7 cellular contexts compared by ENCODE assay signal in the genomic region with DNA sequence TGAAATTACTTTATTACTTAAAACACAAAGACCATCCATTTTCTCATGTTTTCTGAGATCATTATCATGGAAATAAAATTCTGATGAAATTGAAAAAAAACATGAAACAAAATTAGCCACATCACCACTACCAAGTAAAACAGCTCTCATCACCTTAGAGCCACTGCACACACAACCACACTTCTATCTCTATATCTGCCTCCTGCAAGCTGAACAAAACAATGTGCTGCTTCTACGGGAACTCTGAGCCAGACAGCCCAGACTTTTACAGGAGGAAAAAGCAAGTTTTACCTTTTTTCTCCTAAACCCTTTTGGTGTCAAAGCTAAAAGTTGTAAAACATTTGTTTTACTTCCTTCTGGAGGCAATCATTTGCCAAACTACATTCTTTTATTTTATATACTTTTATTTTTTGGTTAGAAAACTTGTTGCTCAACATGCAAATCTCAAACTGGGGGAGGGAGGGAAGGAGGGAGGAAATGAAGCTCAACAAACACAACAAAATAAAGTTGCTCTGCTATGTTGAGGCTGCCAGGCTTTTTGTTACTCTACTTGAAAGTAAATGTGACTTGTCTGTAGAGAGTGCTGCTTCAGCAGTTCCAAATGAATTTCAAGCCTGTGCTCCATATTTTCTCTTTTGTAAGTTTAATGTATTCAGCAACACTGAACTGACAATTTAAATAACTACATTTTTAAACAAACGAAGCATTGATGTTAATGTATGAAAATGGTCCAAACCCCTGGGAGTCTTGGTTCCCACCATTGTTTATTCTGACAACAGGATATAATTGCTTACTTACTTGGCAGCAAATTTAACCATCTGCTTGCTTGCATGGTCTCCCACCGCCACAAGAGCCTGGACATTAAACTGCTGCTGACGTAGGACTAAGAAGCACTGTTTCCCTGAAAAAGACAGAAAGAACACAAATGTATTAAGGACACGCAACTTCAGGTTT. TPM values are rescaled to one million over a fixed set of nuclear protein-coding genes. Genes with fewer than 3 reads are reported as not detected.
DNase-seq lines count a peak whose midpoint lies in the region; TF ChIP-seq lines count a peak whose summit lies in the region.

No MANE protein-coding gene starts in this region.

- TF ChIP-seq EP300 in tibial nerve (IDR thresholded peaks at IDR 0.05), result no peak

- H3K36me3 ChIP-seq in H7 (replicated peaks; ENCODE audit: control insufficient read depth, insufficient read depth, low read length) (no peaks in the 10 kb centered on the region), colonic mucosa (no peaks in the 10 kb centered on the region), prostate gland (no peaks in the 10 kb centered on the region), tibial nerve (peaks cover 0 to 7% (median 0%) of the 10 kb centered on the region in 3 donors)

- H3K27ac ChIP-seq in colonic mucosa (peak overlapping the region; percentile 0), prostate gland (peak overlapping the region; percentile 54 to 61), tibial nerve (peak overlapping the region in 2 of 4 donors; percentile 7 to 47)

- DNase-seq in H7 (peak; percentile 9), NCI-H748 (lab: John Stamatoyannopoulos, UW; ENCODE audit: unreplicated experiment) (peak; percentile 78), colonic mucosa (no peak), prostate gland (ENCODE audit: low spot score) (peak; percentile 25), HUDEP-2 (lab: John Stamatoyannopoulos, UW; ENCODE audit: unreplicated experiment in 76 of 76) (no peak), AG08396 (ENCODE audit: low spot score) (no peak), tibial nerve (ENCODE audit: low spot score in 2 of 2) (no peak)

- no peak overlapping the region for H3K4me3 ChIP-seq in H7 (ENCODE audit: insufficient read depth, low read depth, low read length)
- no peak overlapping the region for H3K4me3 ChIP-seq in colonic mucosa
- no peak overlapping the region for H3K4me3 ChIP-seq in prostate gland
- H3K4me3 ChIP-seq in tibial nerve, result no peak overlapping the region

- no peak for TF ChIP-seq CTCF in colonic mucosa (IDR thresholded peaks at IDR 0.05)
- no peak for TF ChIP-seq CTCF in prostate gland (IDR thresholded peaks at IDR 0.05)
- TF ChIP-seq CTCF in tibial nerve (IDR thresholded peaks at IDR 0.05), result no peak

- H3K9me3 ChIP-seq in colonic mucosa (no peaks in the 10 kb centered on the region), prostate gland (no peaks in the 10 kb centered on the region), tibial nerve (no peaks in the 10 kb centered on the region)

- 34% methylated on average over 5 of the region's 5 CpGs for WGBS in prostate gland
- WGBS in tibial nerve, 2 donors, result 44 to 47% methylated on average over 5 of the region's 5 CpGs

- no peaks in the 10 kb centered on the region for H3K27me3 ChIP-seq in H7 (ENCODE audit: control insufficient read depth, insufficient read depth, low read length)
- H3K27me3 ChIP-seq in colonic mucosa, result no peaks in the 10 kb centered on the region
- H3K27me3 ChIP-seq in prostate gland (replicated peaks; ENCODE audit: insufficient read depth), result no peaks in the 10 kb centered on the region
- no peaks in the 10 kb centered on the region for H3K27me3 ChIP-seq in tibial nerve

- H3K9ac ChIP-seq in colonic mucosa (ENCODE audit: low read depth in 2 of 2, low read length in 2 of 2), result peak overlapping the region in 1 of 2 donors; percentile 46

- TF ChIP-seq POLR2A in prostate gland (IDR thresholded peaks at IDR 0.05), result no peak
- TF ChIP-seq POLR2A in tibial nerve (IDR thresholded peaks at IDR 0.05), result no peak

- intact Hi-C loops in colonic mucosa (cut with DNase I) (no loop called here), prostate gland (cut with DNase I) (no loop called here)

- H3K4me1 ChIP-seq in colonic mucosa (peaks cover 5% of the 10 kb centered on the region), prostate gland (replicated peaks) (peaks cover 5% of the 10 kb centered on the region), tibial nerve (peaks cover 0 to 21% (median 2%) of the 10 kb centered on the region in 4 donors)

RNA-seq across cellular contexts. Expression of gene DARS1, which starts 24.6 kb away (rescaled TPM):
- total RNA-seq in H7 (2014; rRNA removed; shearing (Covaris generic)), result 79.5 and 108 TPM in 2 replicates
- 10 to 100 TPM; 52.4 to 80.7 TPM for total RNA-seq in colonic mucosa
- 10 to 100 TPM; 54.9 to 57.2 TPM for total RNA-seq in prostate gland
- total RNA-seq in tibial nerve, result 10 to 100 TPM; 43.7 to 56.7 (median 50.3) TPM

Comparison
In these comparisons a context has a peak if more than half of its experiments do, and no peak if none do; other contexts are left out.
1. DNase-seq: peak in H7 (single experiment), NCI-H748 (single experiment) and prostate gland (single experiment); none in colonic mucosa (single experiment), HUDEP-2 (0 of 76), AG08396 (single experiment) and tibial nerve (0 of 2).